9 cellular contexts compared by ENCODE assay signal in genomic region chr7:32506266-32507054, GRCh38. TPM values are rescaled to one million over a fixed set of nuclear protein-coding genes. Genes with fewer than 3 reads are reported as not detected.
DNase-seq lines count a peak whose midpoint lies in the region; ATAC-seq and TF ChIP-seq lines count a peak whose summit lies in the region.
"Had no signal": no experiment of that assay in that cellular context is flagged by ENCODE, and none has a peak within 500 bp of the region (broad histone marks: within the 10 kb centered on the region; RNA-seq: fewer than 3 reads in every experiment).

No MANE protein-coding gene starts in this region.

- H3K9me3 ChIP-seq in prostate gland = no peaks in the 10 kb centered on the region
- no peaks in the 10 kb centered on the region for H3K9me3 ChIP-seq in esophagus muscularis mucosa

- ATAC-seq in HG02610 (IDR thresholded peaks at IDR 0.05; ENCODE audit: unreplicated experiment) (peak; percentile 95), T-cell (replicated peaks in 1 of 4) (no peak)

- H3K4me3 ChIP-seq in prostate gland (no peak overlapping the region), mesendoderm (ENCODE audit: low read length) (no peak overlapping the region), esophagus muscularis mucosa (no peak overlapping the region)

- H2BK120ac ChIP-seq in mesendoderm (ENCODE audit: low read depth, low read length) = no peak overlapping the region

- H2AK5ac ChIP-seq in mesendoderm (ENCODE audit: low read length) = no peak overlapping the region

- peaks cover 34% of the 10 kb centered on the region for H3K79me2 ChIP-seq in mesendoderm (ENCODE audit: control insufficient read depth, insufficient read depth, low read length)

- H3K4me1 Mint-ChIP-seq in T-cell (peaks cover 53 to 72% (median 65%) of the 10 kb centered on the region in 3 donors), immature natural killer cell (peaks cover 56 to 79% of the 10 kb centered on the region in 2 donors)

- H3K4ac ChIP-seq in mesendoderm (ENCODE audit: low read depth, low read length) = no peak overlapping the region

- no peak overlapping the region for H2BK5ac ChIP-seq in mesendoderm (ENCODE audit: low read length)

- no peak for TF ChIP-seq EP300 in esophagus muscularis mucosa (IDR thresholded peaks at IDR 0.05)

- TF ChIP-seq CTCF in prostate gland (IDR thresholded peaks at IDR 0.05) = no peak
- no peak for TF ChIP-seq CTCF in esophagus muscularis mucosa (IDR thresholded peaks at IDR 0.05)

- peak; percentile 93 for DNase-seq in EH (ENCODE audit: low read depth)
- DNase-seq in T-cell = no peak
- no peak for DNase-seq in immature natural killer cell
- DNase-seq in prostate gland (ENCODE audit: low spot score) = no peak
- no peak for DNase-seq in GDM1 (lab: John Stamatoyannopoulos, UW)
- DNase-seq in mesendoderm = no peak
- no peak for DNase-seq in esophagus muscularis mucosa (ENCODE audit: extremely low spot score)

- H3K4me2 ChIP-seq in mesendoderm (ENCODE audit: low read length) = no peak overlapping the region

- no peaks in the 10 kb centered on the region for H3K4me1 ChIP-seq in prostate gland (replicated peaks)
- H3K4me1 ChIP-seq in mesendoderm (ENCODE audit: control insufficient read depth, low read depth, low read length) = no peaks in the 10 kb centered on the region
- peaks cover 18 to 30% (median 25%) of the 10 kb centered on the region in 4 donors for H3K4me1 ChIP-seq in esophagus muscularis mucosa

- H3K23ac ChIP-seq in mesendoderm (ENCODE audit: low read length) = no peak overlapping the region

- H3K27me3 Mint-ChIP-seq in T-cell (no peaks in the 10 kb centered on the region), immature natural killer cell (ENCODE audit: low read depth in 3 of 3) (peaks cover 0 to 4% (median 1%) of the 10 kb centered on the region in 3 donors)
- H3K27me3 Mint-ChIP-seq: IgD-negative memory B cell had no signal

- H3K9me3 Mint-ChIP-seq in T-cell = no peaks in the 10 kb centered on the region
- H3K9me3 Mint-ChIP-seq in immature natural killer cell = no peaks in the 10 kb centered on the region
- H3K9me3 Mint-ChIP-seq: IgD-negative memory B cell had no signal

- no peak overlapping the region for H4K5ac ChIP-seq in mesendoderm (ENCODE audit: low read length)

- CTCF ChIA-PET in T-cell (lab: Charles Lee) = no interaction called here

- POLR2A ChIA-PET in T-cell (lab: Charles Lee) = no interaction called here

- H3K27me3 ChIP-seq in prostate gland (replicated peaks; ENCODE audit: insufficient read depth) = no peaks in the 10 kb centered on the region
- H3K27me3 ChIP-seq in mesendoderm (ENCODE audit: insufficient read depth, low read length, poor library complexity) = no peaks in the 10 kb centered on the region
- H3K27me3 ChIP-seq in esophagus muscularis mucosa = no peaks in the 10 kb centered on the region

- intact Hi-C loops in prostate gland (cut with DNase I) (no loop called here), esophagus muscularis mucosa (cut with DNase I) (no loop called here)

- H4K8ac ChIP-seq in mesendoderm (ENCODE audit: low read depth, low read length) = no peak overlapping the region

- 92% methylated on average over 5 of the region's 5 CpGs for WGBS in prostate gland
- WGBS in mesendoderm (ENCODE audit: extremely low coverage, insufficient coverage, low lambda C conversion rate) = no CpG with 5 or more reads among the region's 5 CpGs
- 90% methylated on average over 5 of the region's 5 CpGs for WGBS in esophagus muscularis mucosa

- H3K56ac ChIP-seq in mesendoderm (ENCODE audit: low read length) = no peak overlapping the region

- H3K27ac ChIP-seq in prostate gland (no peak overlapping the region), mesendoderm (ENCODE audit: low read depth, low read length) (no peak overlapping the region), esophagus muscularis mucosa (replicated peaks in 1 of 4) (no peak overlapping the region)

- H3K4me3 Mint-ChIP-seq in T-cell = peak overlapping the region in 2 of 3 donors; percentile 0 to 18
- peak overlapping the region in 1 of 5 donors; percentile 29 for H3K4me3 Mint-ChIP-seq in immature natural killer cell

- TF ChIP-seq POLR2A in prostate gland (IDR thresholded peaks at IDR 0.05) (no peak), esophagus muscularis mucosa (IDR thresholded peaks at IDR 0.05; ENCODE audit: low read depth) (no peak)

- H3K9ac ChIP-seq in mesendoderm (ENCODE audit: low read length) = no peak overlapping the region

- no peak overlapping the region for H3K27ac Mint-ChIP-seq in T-cell
- H3K27ac Mint-ChIP-seq in immature natural killer cell = peak overlapping the region in 4 of 6 donors; percentile 34 to 62 (median 45)

- H3K36me3 Mint-ChIP-seq in T-cell (peaks cover 11% of the 10 kb centered on the region), immature natural killer cell (no peaks in the 10 kb centered on the region)
- H3K36me3 Mint-ChIP-seq: IgD-negative memory B cell had no signal

- no peak overlapping the region for H2BK15ac ChIP-seq in mesendoderm (replicated peaks; ENCODE audit: low read depth)

- H3K18ac ChIP-seq in mesendoderm (ENCODE audit: low read length) = no peak overlapping the region

- no peaks in the 10 kb centered on the region for H3K36me3 ChIP-seq in prostate gland
- H3K36me3 ChIP-seq in mesendoderm (ENCODE audit: control insufficient read depth, insufficient read depth, low read length) = no peaks in the 10 kb centered on the region
- H3K36me3 ChIP-seq in esophagus muscularis mucosa = no peaks in the 10 kb centered on the region

- peaks cover 13% of the 10 kb centered on the region for H3K79me1 ChIP-seq in mesendoderm (ENCODE audit: low read length)

RNA-seq across cellular contexts. Expression of gene AVL9, which starts 11.2 kb away (rescaled TPM):
- total RNA-seq in T-cell (10 to 100 TPM; 39.3 to 44.9 (median 39.7) TPM), prostate gland (10 to 100 TPM; 21.9 to 27.8 TPM), esophagus muscularis mucosa (10 to 100 TPM; 18.8 to 27.7 (median 21.3) TPM)
- polyA plus RNA-seq in immature natural killer cell = 10 to 100 TPM in 1 of 3 donors, 1 to 10 TPM in 2; 8.4 to 14.5 (median 9.3) TPM
- 13.5 TPM for polyA plus RNA-seq in mesendoderm (2013, experiment 1 of 2)
- polyA plus RNA-seq in mesendoderm (2013, experiment 2 of 2) = 12.4 TPM

RNA-seq across cellular contexts. Expression of gene LSM5, which starts 16.3 kb away (rescaled TPM):
- 10 to 100 TPM; 26.7 to 31.6 (median 29.3) TPM for total RNA-seq in T-cell
- 10 to 100 TPM; 79.3 to 87.8 (median 80.6) TPM for polyA plus RNA-seq in immature natural killer cell
- total RNA-seq in prostate gland = 10 to 100 TPM; 15.4 to 41.6 TPM
- polyA plus RNA-seq in mesendoderm (2013, experiment 1 of 2) = 273 TPM
- polyA plus RNA-seq in mesendoderm (2013, experiment 2 of 2) = 270 TPM
- 10 to 100 TPM; 10.1 to 15.6 (median 12.6) TPM for total RNA-seq in esophagus muscularis mucosa

Comparison
In these comparisons a context has a peak if more than half of its experiments do, and no peak if none do; other contexts are left out.
1. H3K27ac Mint-ChIP-seq: peak in immature natural killer cell (4 of 6); none in T-cell (0 of 2).